In genomic region chr10:31741473-31741872, GRCh38 we compare ENCODE assay signal across 21 cellular contexts.
DNase-seq lines count a peak whose midpoint lies in the region; ATAC-seq, FAIRE-seq and TF ChIP-seq lines count a peak whose summit lies in the region.
"Had no signal": no experiment of that assay in that cellular context is flagged by ENCODE, and none has a peak within 500 bp of the region (broad histone marks: within the 10 kb centered on the region; RNA-seq: fewer than 3 reads in every experiment).

No MANE protein-coding gene starts in this region.

- FAIRE-seq in astrocyte (lab: Jason Lieb, UNC), result peak; percentile 45
- FAIRE-seq: G401.6, GM12892, H1 had no signal

- peaks cover 38% of the 10 kb centered on the region for H3K4me1 Mint-ChIP-seq in activated naive CD4-positive, alpha-beta T cell treated with anti-CD3 and anti-CD28 coated beads for 36 hours (ENCODE audit: low read depth)
- H3K4me1 Mint-ChIP-seq in CD14-positive monocyte (peaks cover 4% of the 10 kb centered on the region), astrocyte (ENCODE audit: low read depth, unreplicated experiment) (peaks cover 26% of the 10 kb centered on the region)

- DNase-seq in activated naive CD4-positive, alpha-beta T cell treated with anti-CD3 and anti-CD28 coated beads for 36 hours, result no peak
- no peak for DNase-seq in activated naive CD4-positive, alpha-beta T cell treated with anti-CD3 and anti-CD28 coated beads, Interleukin-2, amount 50 U/mL, for 16 hours
- DNase-seq in CD14-positive monocyte (ENCODE audit: low spot score), result peak; percentile 1
- DNase-seq in astrocyte (ENCODE audit: low read depth), result no peak
- peak; percentile 72 for DNase-seq in myocyte (ENCODE audit: low read depth)
- no peak for DNase-seq in stimulated activated CD4-positive, alpha-beta T cell treated with anti-CD3 and anti-CD28 coated beads, Interleukin-2, amount 100 ng/mL, for 48 hours
- DNase-seq in A172 (ENCODE audit: low spot score), result no peak
- DNase-seq: 8988T; C1 segment of cervical spinal cord; Caco-2; CD4-positive, CD25-positive, alpha-beta regulatory T cell; CD8-positive, alpha-beta T cell; DMS153; DND-41; GM23248; H7; HCEC 1CT had no signal

- no peaks in the 10 kb centered on the region for H3K27me3 Mint-ChIP-seq in activated naive CD4-positive, alpha-beta T cell treated with anti-CD3 and anti-CD28 coated beads for 36 hours (ENCODE audit: low read depth)
- H3K27me3 Mint-ChIP-seq in CD14-positive monocyte (ENCODE audit: low read depth in 3 of 3), result peaks cover 0 to 1% (median 0%) of the 10 kb centered on the region in 3 donors
- H3K27me3 Mint-ChIP-seq in astrocyte (ENCODE audit: low read depth, unreplicated experiment), result no peaks in the 10 kb centered on the region

- no peak overlapping the region for H3K4me3 Mint-ChIP-seq in activated naive CD4-positive, alpha-beta T cell treated with anti-CD3 and anti-CD28 coated beads for 36 hours
- H3K4me3 Mint-ChIP-seq in CD14-positive monocyte (no peak overlapping the region), astrocyte (ENCODE audit: unreplicated experiment) (no peak overlapping the region)
- H3K4me3 Mint-ChIP-seq: CD4-positive, CD25-positive, alpha-beta regulatory T cell; CD8-positive, alpha-beta T cell had no signal

- H4K20me1 ChIP-seq in astrocyte (ENCODE audit: insufficient read depth, low read length), result no peaks in the 10 kb centered on the region

- H3K4me1 ChIP-seq in astrocyte (ENCODE audit: insufficient read depth, low read length), result peaks cover 22% of the 10 kb centered on the region
- H3K4me1 ChIP-seq: Caco-2 had no signal

- H3K36me3 ChIP-seq in astrocyte (ENCODE audit: insufficient read depth, low read length), result no peaks in the 10 kb centered on the region

- H3K4me2 ChIP-seq in astrocyte (ENCODE audit: low read length), result no peak overlapping the region

- H2AFZ ChIP-seq in astrocyte (ENCODE audit: low read depth, low read length), result no peak overlapping the region
- H2AFZ ChIP-seq: GM23248 had no signal

- no peak overlapping the region for H3K27ac ChIP-seq in astrocyte (ENCODE audit: low read depth, low read length)
- H3K27ac ChIP-seq: GM23248 had no signal

- no peak overlapping the region for H3K4me3 ChIP-seq in astrocyte (ENCODE audit: insufficient read depth, low read depth, low read length)
- H3K4me3 ChIP-seq: GM23248 had no signal

- H3K9ac ChIP-seq in astrocyte (ENCODE audit: low read length), result no peak overlapping the region
- H3K9ac ChIP-seq: GM23248 had no signal

- H3K79me2 ChIP-seq in astrocyte (ENCODE audit: insufficient read depth, low read length), result no peaks in the 10 kb centered on the region

- peak overlapping the region; percentile 62 for H3K27ac Mint-ChIP-seq in activated naive CD4-positive, alpha-beta T cell treated with anti-CD3 and anti-CD28 coated beads for 36 hours
- no peak overlapping the region for H3K27ac Mint-ChIP-seq in CD14-positive monocyte
- H3K27ac Mint-ChIP-seq in astrocyte (ENCODE audit: unreplicated experiment), result no peak overlapping the region
- H3K27ac Mint-ChIP-seq: CD4-positive, CD25-positive, alpha-beta regulatory T cell; CD8-positive, alpha-beta T cell had no signal

- no peak for ATAC-seq in HG03175 (IDR thresholded peaks at IDR 0.05; ENCODE audit: unreplicated experiment)
- ATAC-seq: CD8-positive, alpha-beta T cell had no signal

- intact Hi-C loops in activated naive CD4-positive, alpha-beta T cell treated with anti-CD3 and anti-CD28 coated beads for 36 hours (cut with micrococcal nuclease), result loop anchor here (1.0 to 10.0 kb wide), 2 partner anchors 34 to 1393 kb away; no protein-coding TSS in a partner anchor
- intact Hi-C loops in CD14-positive monocyte (cut with micrococcal nuclease), result no loop called here

- H3K9me3 Mint-ChIP-seq in activated naive CD4-positive, alpha-beta T cell treated with anti-CD3 and anti-CD28 coated beads for 36 hours, result peaks cover 9% of the 10 kb centered on the region
- H3K9me3 Mint-ChIP-seq in CD14-positive monocyte (peaks cover 10 to 17% (median 11%) of the 10 kb centered on the region in 7 donors), astrocyte (ENCODE audit: unreplicated experiment) (peaks cover 11% of the 10 kb centered on the region)

- no peaks in the 10 kb centered on the region for H3K27me3 ChIP-seq in astrocyte (ENCODE audit: insufficient read depth, low read length)

- no peak for TF ChIP-seq CTCF in CD14-positive monocyte (IDR thresholded peaks at IDR 0.05)
- TF ChIP-seq CTCF in astrocyte (IDR thresholded peaks at IDR 0.05; ENCODE audit: insufficient read depth, low read depth, low read length), result no peak

- CTCF ChIA-PET in activated naive CD4-positive, alpha-beta T cell treated with anti-CD3 and anti-CD28 coated beads for 36 hours (lab: Charles Lee), result interaction anchor here (0.6 to 0.9 kb wide), 3 partner anchors 29 to 541 kb away, joined by 3 to 4 read pairs (median 3); no protein-coding TSS in a partner anchor

- H3K36me3 Mint-ChIP-seq in activated naive CD4-positive, alpha-beta T cell treated with anti-CD3 and anti-CD28 coated beads for 36 hours (ENCODE audit: low read depth), result no peaks in the 10 kb centered on the region
- H3K36me3 Mint-ChIP-seq in CD14-positive monocyte, result no peaks in the 10 kb centered on the region
- peaks cover 7% of the 10 kb centered on the region for H3K36me3 Mint-ChIP-seq in astrocyte (ENCODE audit: low read depth, unreplicated experiment)
- H3K36me3 Mint-ChIP-seq: CD4-positive, CD25-positive, alpha-beta regulatory T cell; CD8-positive, alpha-beta T cell had no signal

- H3K9me3 ChIP-seq in astrocyte (ENCODE audit: insufficient read depth, low read depth, low read length), result no peaks in the 10 kb centered on the region
- H3K9me3 ChIP-seq: Caco-2 had no signal

Comparison
In these comparisons a context has a peak if more than half of its experiments do, and no peak if none do; other contexts are left out.
1. DNase-seq: peak in CD14-positive monocyte (single experiment) and myocyte (single experiment); none in activated naive CD4-positive, alpha-beta T cell treated with anti-CD3 and anti-CD28 coated beads for 36 hours (single experiment), activated naive CD4-positive, alpha-beta T cell treated with anti-CD3 and anti-CD28 coated beads, Interleukin-2, amount 50 U/mL, for 16 hours (single experiment), astrocyte (single experiment), stimulated activated CD4-positive, alpha-beta T cell treated with anti-CD3 and anti-CD28 coated beads, Interleukin-2, amount 100 ng/mL, for 48 hours (0 of 2) and A172 (single experiment).